ENCODE assay signal across 25 cellular contexts in genomic region chr11:131465746-131466145, GRCh38.
DNase-seq lines count a peak whose midpoint lies in the region; TF ChIP-seq lines count a peak whose summit lies in the region.
"Had no signal": no experiment of that assay in that cellular context is flagged by ENCODE, and none has a peak within 500 bp of the region (broad histone marks: within the 10 kb centered on the region; RNA-seq: fewer than 3 reads in every experiment).

No MANE protein-coding gene starts in this region.

- H3K4me1 Mint-ChIP-seq in endothelial cell (ENCODE audit: unreplicated experiment) = peaks cover 21% of the 10 kb centered on the region
- peaks cover 29% of the 10 kb centered on the region for H3K4me1 Mint-ChIP-seq in neural crest cell
- H3K4me1 Mint-ChIP-seq: CD4-positive, CD25-positive, alpha-beta regulatory T cell; immature natural killer cell; natural killer cell had no signal

- peaks cover 9% of the 10 kb centered on the region for H3K4me1 ChIP-seq in NT2/D1 (ENCODE audit: insufficient read depth, insufficient read length)
- H3K4me1 ChIP-seq: left lung, pancreas had no signal

- H3K36me3 Mint-ChIP-seq in endothelial cell (ENCODE audit: low read depth, unreplicated experiment) (no peaks in the 10 kb centered on the region), neural crest cell (ENCODE audit: low read depth) (no peaks in the 10 kb centered on the region)
- H3K36me3 Mint-ChIP-seq: CD4-positive, CD25-positive, alpha-beta regulatory T cell; immature natural killer cell; natural killer cell had no signal

- H3K4me3 ChIP-seq in H7 (ENCODE audit: insufficient read depth, low read depth, low read length) = no peak overlapping the region
- H3K4me3 ChIP-seq in NT2/D1 (ENCODE audit: insufficient read length, low read depth) = no peak overlapping the region
- H3K4me3 ChIP-seq: left lung, pancreas had no signal

- no peaks in the 10 kb centered on the region for H3K27me3 Mint-ChIP-seq in endothelial cell (ENCODE audit: unreplicated experiment)
- peaks cover 10% of the 10 kb centered on the region for H3K27me3 Mint-ChIP-seq in neural crest cell (ENCODE audit: low read depth)

- no peak overlapping the region for H3K4me3 Mint-ChIP-seq in endothelial cell (ENCODE audit: unreplicated experiment)
- H3K4me3 Mint-ChIP-seq in neural crest cell = no peak overlapping the region
- H3K4me3 Mint-ChIP-seq: activated CD8-positive, alpha-beta T cell treated with anti-CD3 and anti-CD28 coated beads, Interleukin-2, amount 10 ng/mL, durations not matched to agents 7 days and 5 days; CD4-positive, CD25-positive, alpha-beta regulatory T cell; immature natural killer cell; natural killer cell had no signal

- no peak overlapping the region for H3K9ac ChIP-seq in NT2/D1 (ENCODE audit: insufficient read length, low read depth)
- H3K9ac ChIP-seq: KMS-11 had no signal

- H3K9me3 Mint-ChIP-seq in endothelial cell (ENCODE audit: unreplicated experiment) (no peaks in the 10 kb centered on the region), neural crest cell (no peaks in the 10 kb centered on the region)
- H3K9me3 Mint-ChIP-seq: natural killer cell had no signal

- peak; percentile 65 for TF ChIP-seq CTCF in endothelial cell (IDR thresholded peaks at IDR 0.05; ENCODE audit: unreplicated experiment)
- TF ChIP-seq CTCF in neural crest cell (conservative IDR thresholded peaks at IDR 0.05) = no peak

- H3K27ac Mint-ChIP-seq in endothelial cell (ENCODE audit: unreplicated experiment) = no peak overlapping the region
- H3K27ac Mint-ChIP-seq in neural crest cell (ENCODE audit: unreplicated experiment) = no peak overlapping the region
- H3K27ac Mint-ChIP-seq: activated CD8-positive, alpha-beta T cell treated with anti-CD3 and anti-CD28 coated beads, Interleukin-2, amount 10 ng/mL, durations not matched to agents 7 days and 5 days; CD4-positive, CD25-positive, alpha-beta regulatory T cell; immature natural killer cell; natural killer cell had no signal

- H3K27me3 ChIP-seq in H7 (ENCODE audit: control insufficient read depth, insufficient read depth, low read length) (no peaks in the 10 kb centered on the region), NT2/D1 (ENCODE audit: insufficient read depth, insufficient read length) (no peaks in the 10 kb centered on the region)
- H3K27me3 ChIP-seq: pancreas had no signal

- no peaks in the 10 kb centered on the region for H3K36me3 ChIP-seq in H7 (replicated peaks; ENCODE audit: control insufficient read depth, insufficient read depth, low read length)
- no peaks in the 10 kb centered on the region for H3K36me3 ChIP-seq in NT2/D1 (ENCODE audit: insufficient read depth, insufficient read length, low read length)
- H3K36me3 ChIP-seq: left lung, pancreas had no signal

- H3K9me3 ChIP-seq in NT2/D1 (ENCODE audit: insufficient read depth, low read length) = no peaks in the 10 kb centered on the region
- H3K9me3 ChIP-seq: left lung, pancreas had no signal

- DNase-seq in H7 = peak; percentile 89
- peak; percentile 32 for DNase-seq in NT2/D1 (ENCODE audit: low read depth, low spot score)
- DNase-seq in endothelial cell (ENCODE audit: low spot score) = peak; percentile 57
- peak; percentile 32 for DNase-seq in neural crest cell (ENCODE audit: low read depth, low spot score)
- no peak for DNase-seq in stimulated activated CD4-positive, alpha-beta T cell treated with anti-CD3 and anti-CD28 coated beads, Interleukin-4, amount 100 ng/mL, for 4 hours
- no peak for DNase-seq in SIG-M5 (lab: John Stamatoyannopoulos, UW)
- DNase-seq in NCI-H2227 (lab: John Stamatoyannopoulos, UW; ENCODE audit: unreplicated experiment) = no peak
- DNase-seq: activated CD4-positive, CD25-positive, alpha-beta regulatory T cell treated with anti-CD3 and anti-CD28 coated beads, Interleukin-2, amount 50 U/mL, for 72 hours; activated CD8-positive, alpha-beta T cell treated with anti-CD3 and anti-CD28 coated beads, Interleukin-2, amount 10 ng/mL, durations not matched to agents 7 days and 5 days; activated effector memory CD4-positive, alpha-beta T cell treated with Interleukin-2 at 50 U/mL for 16 hours; activated T-cell treated with anti-CD3 and anti-CD28 coated beads for 4 hours; CD4-positive, CD25-positive, alpha-beta regulatory T cell; GDM1; immature natural killer cell; left lung; natural killer cell; NCI-H187; NCI-H2171 treated with DMSO at 0.1 percent for 48 hours; NCI-H526 treated with DMSO at 0.1 percent for 48 hours; OCI-M1; pancreas; right cardiac atrium; stimulated activated naive CD8-positive, alpha-beta T cell treated with anti-CD3 and anti-CD28 coated beads, Interleukin-15, Interleukin-2, amounts not matched to agents 100 U/mL and 50 U/mL, for 24 hours; SW 1271 had no signal

Comparison
In these comparisons a context has a peak if more than half of its experiments do, and no peak if none do; other contexts are left out.
1. DNase-seq: peak in H7 (single experiment), NT2/D1 (single experiment), endothelial cell (single experiment) and neural crest cell (single experiment); none in stimulated activated CD4-positive, alpha-beta T cell treated with anti-CD3 and anti-CD28 coated beads, Interleukin-4, amount 100 ng/mL, for 4 hours (0 of 2), SIG-M5 (single experiment) and NCI-H2227 (single experiment).